In the genomic region with DNA sequence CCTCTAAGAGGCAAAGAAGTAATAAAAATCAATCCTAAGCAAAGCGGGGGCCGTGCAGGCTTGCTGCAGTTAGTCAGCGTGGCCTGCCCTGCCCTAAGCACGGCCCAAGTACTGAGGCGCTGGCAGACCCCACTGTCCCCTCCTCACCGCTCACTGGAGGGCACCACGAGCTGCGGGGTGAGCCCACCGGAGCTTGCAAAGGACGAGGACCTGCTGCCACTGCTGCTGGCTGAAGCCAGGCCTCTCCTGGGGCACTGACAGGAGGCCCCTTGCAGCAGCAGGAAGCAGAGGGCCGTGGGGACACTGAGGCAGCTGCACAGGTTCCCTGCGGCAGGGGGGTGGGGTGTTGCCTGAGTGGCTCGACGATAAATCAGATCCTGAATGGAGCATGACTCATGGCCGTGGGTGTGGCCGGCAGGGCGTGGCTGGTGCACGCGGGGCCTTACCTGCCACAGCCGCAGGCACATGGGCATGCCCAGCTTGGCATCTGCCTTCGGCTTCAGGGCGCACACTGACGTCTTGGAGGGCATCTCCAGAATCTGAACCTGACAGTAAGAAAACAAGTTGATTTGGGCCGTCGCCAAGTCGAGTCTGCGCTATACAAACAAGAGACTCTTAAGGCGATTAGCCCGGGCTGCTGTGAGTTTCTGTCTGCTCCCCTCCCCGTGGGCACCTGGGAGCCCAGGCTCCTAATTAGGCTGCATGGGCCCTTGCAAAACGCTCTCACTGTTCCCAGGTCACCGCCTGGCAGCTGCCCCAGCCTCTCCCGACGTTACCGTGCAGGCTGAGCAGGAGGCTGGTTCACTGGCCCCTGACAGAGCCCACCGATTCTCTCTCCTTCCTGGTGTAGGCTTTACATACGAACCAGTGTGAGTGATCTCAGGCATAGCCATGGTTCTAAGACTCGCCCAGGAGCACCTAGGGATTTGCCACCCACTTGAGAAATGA, we compare ENCODE assay signal across 9 cellular contexts. TPM values are rescaled to one million over a fixed set of nuclear protein-coding genes. Genes with fewer than 3 reads are reported as not detected.
DNase-seq lines count a peak whose midpoint lies in the region; ATAC-seq, FAIRE-seq and TF ChIP-seq lines count a peak whose summit lies in the region.
"Had no signal": no experiment of that assay in that cellular context is flagged by ENCODE, and none has a peak within 500 bp of the region (broad histone marks: within the 10 kb centered on the region; RNA-seq: fewer than 3 reads in every experiment).

No MANE protein-coding gene starts in this region.

- H3K79me2 ChIP-seq in HepG2 (ENCODE audit: insufficient read depth, low read length) = no peaks in the 10 kb centered on the region

- no peak overlapping the region for H3K9ac ChIP-seq in HepG2 (ENCODE audit: insufficient read depth, low read depth, low read length)

- no peak overlapping the region for H3K4me2 ChIP-seq in HepG2 (ENCODE audit: low read depth, low read length)

- DNase-seq in right lobe of liver (peak; percentile 14 to 54 (median 46)), HepG2 (ENCODE audit: low spot score) (no peak), RPMI7951 (ENCODE audit: low read depth) (peak; percentile 17), islet precursor cell (peak; percentile 48), NK-92 (lab: John Stamatoyannopoulos, UW; ENCODE audit: unreplicated experiment) (no peak), GM12891 (ENCODE audit: insufficient read length, low spot score) (no peak), testis (no peak), RKO (ENCODE audit: low spot score) (no peak)
- DNase-seq: NCI-H446 treated with DMSO at 0.1 percent for 48 hours had no signal

- TF ChIP-seq CTCF in right lobe of liver (IDR thresholded peaks at IDR 0.05) (no peak), HepG2 (CRISPR knock-in tag; IDR thresholded peaks at IDR 0.05) (no peak), testis (IDR thresholded peaks at IDR 0.05) (no peak)

- H3K4me1 ChIP-seq in right lobe of liver = peaks cover 0 to 5% (median 0%) of the 10 kb centered on the region in 4 donors
- no peaks in the 10 kb centered on the region for H3K4me1 ChIP-seq in HepG2 (ENCODE audit: insufficient read depth, low read length)
- peaks cover 17% of the 10 kb centered on the region for H3K4me1 ChIP-seq in testis

- H3K27me3 ChIP-seq in right lobe of liver = no peaks in the 10 kb centered on the region
- no peaks in the 10 kb centered on the region for H3K27me3 ChIP-seq in HepG2 (ENCODE audit: control insufficient read depth in 1 of 2, insufficient read depth in 2 of 2, low read length in 2 of 2)
- no peaks in the 10 kb centered on the region for H3K27me3 ChIP-seq in testis

- no peak for ATAC-seq in right lobe of liver
- ATAC-seq in HepG2 = no peak

- H3K36me3 ChIP-seq in right lobe of liver (no peaks in the 10 kb centered on the region), HepG2 (replicated peaks in 1 of 2; ENCODE audit: control insufficient read depth in 1 of 2, insufficient read depth in 2 of 2, low read length in 2 of 2) (no peaks in the 10 kb centered on the region), testis (ENCODE audit: low read depth, missing control alignments) (no peaks in the 10 kb centered on the region)

- no peak for TF ChIP-seq EP300 in HepG2 (IDR thresholded peaks at IDR 0.05; ENCODE audit: low read depth in 2 of 2, low read length in 2 of 2)
- no peak for TF ChIP-seq EP300 in HepG2 (CRISPR knock-in tag; IDR thresholded peaks at IDR 0.05; ENCODE audit: borderline replicate concordance)

- H2AFZ ChIP-seq in HepG2 (ENCODE audit: low read length) = no peak overlapping the region

- CTCF ChIA-PET in HepG2 (lab: Yijun Ruan, JAX; ENCODE audit: low intra/inter-chr PET ratio, low total read pairs) = no interaction called here

- H3K27ac ChIP-seq in right lobe of liver = no peak overlapping the region
- no peak overlapping the region for H3K27ac ChIP-seq in HepG2 (ENCODE audit: extremely low read length, insufficient read depth, low read length)
- no peak overlapping the region for H3K27ac ChIP-seq in testis

- no peak for TF ChIP-seq RAD21 in HepG2 (CRISPR knock-in tag; IDR thresholded peaks at IDR 0.05)

- no peak overlapping the region for H3K4me3 ChIP-seq in right lobe of liver
- no peak overlapping the region for H3K4me3 ChIP-seq in HepG2 (replicated peaks in 1 of 3; ENCODE audit: insufficient read depth in 1 of 3, low read depth in 2 of 3, low read length in 3 of 3)
- H3K4me3 ChIP-seq in testis = no peak overlapping the region

- POLR2A ChIA-PET in HepG2 (lab: Yijun Ruan, JAX) = no interaction called here

- no peak for FAIRE-seq in HepG2 (lab: Jason Lieb, UNC)
- FAIRE-seq in GM12891 (lab: Jason Lieb, UNC) = no peak

- in situ Hi-C loops in HepG2 (cut with HindIII; ENCODE audit: extremely low pct_ligation_motif_present, low pct_unique_long_range_greater_than_20kb) = no loop called here

- H4K20me1 ChIP-seq in HepG2 (ENCODE audit: insufficient read depth, low read length) = no peaks in the 10 kb centered on the region

- H3K9me3 ChIP-seq in right lobe of liver = no peaks in the 10 kb centered on the region
- H3K9me3 ChIP-seq in HepG2 (ENCODE audit: low read length) = no peaks in the 10 kb centered on the region
- H3K9me3 ChIP-seq in testis = no peaks in the 10 kb centered on the region

- WGBS in right lobe of liver (ENCODE audit: insufficient coverage, low coverage, low lambda C conversion rate, missing lambda C conversion rate) = 93% methylated on average over 7 of the region's 38 CpGs
- 88% methylated on average over 22 of the region's 38 CpGs for WGBS in HepG2 (ENCODE audit: low lambda C conversion rate)
- WGBS in testis, 2 donors = 82 to 90% methylated on average over 14 to 36 of the region's 38 CpGs

- BruUV-seq in HepG2 (replicated peaks; lab: Mats Ljungman, UMichigan) = no TSS peak

- intact Hi-C loops in right lobe of liver (cut with DNase I) = no loop called here
- intact Hi-C loops in HepG2 (cut with micrococcal nuclease; ENCODE audit: unreplicated experiment) = no loop called here
- intact Hi-C loops in testis (cut with DNase I; ENCODE audit: low total_unique reads) = no loop called here

- TF ChIP-seq POLR2A in right lobe of liver (IDR thresholded peaks at IDR 0.05) (no peak), HepG2 (IDR thresholded peaks at IDR 0.05; ENCODE audit: insufficient read depth in 1 of 2, low read depth in 2 of 2, low read length in 2 of 2) (no peak), GM12891 (IDR thresholded peaks at IDR 0.05; ENCODE audit: low read depth, low read length) (no peak), testis (IDR thresholded peaks at IDR 0.05) (no peak)

RNA-seq across cellular contexts. Expression of a gene that starts 45.9 kb away (rescaled TPM):
- total RNA-seq in right lobe of liver = under 1 TPM in 4 of 6 experiments, not detected in 2; 0.24 to 0.37 (median 0.30) TPM
- total RNA-seq in HepG2 (2016; rRNA removed; fragmentation: Illumina TruSeq; extraction: Trizol) = not detected in 2 replicates
- not detected in 2 replicates for total RNA-seq in HepG2 (2016; cell fraction: cytosol; rRNA removed; fragmentation: Illumina TruSeq; extraction: Trizol; ENCODE audit: low read depth)
- total RNA-seq in HepG2 (2016; cell fraction: insoluble cytoplasmic fraction; rRNA removed; fragmentation: Illumina TruSeq; extraction: Trizol) = not detected in 2 replicates
- not detected in 2 replicates for total RNA-seq in HepG2 (2016; cell fraction: membrane; rRNA removed; fragmentation: Illumina TruSeq; extraction: Trizol)
- not detected in 2 replicates for total RNA-seq in HepG2 (2016; cell fraction: nucleus; rRNA removed; fragmentation: Illumina TruSeq; extraction: Trizol)
- not detected in 2 replicates for polyA plus RNA-seq in HepG2 (2011; rRNA removed)
- polyA plus RNA-seq in HepG2 (2011; cell fraction: cytosol; rRNA removed) = 0.03 TPM in 1 of 2 replicates, not detected in the other
- 0.23 TPM in 1 of 2 replicates, not detected in the other for polyA plus RNA-seq in HepG2 (2011; cell fraction: nucleus; rRNA removed)
- polyA plus RNA-seq in HepG2 (2012) = not detected in 2 replicates
- not detected in 2 replicates for polyA plus RNA-seq in HepG2 (2016; cell fraction: cytosol; fragmentation: Illumina TruSeq; extraction: Trizol; ENCODE audit: low read depth)
- polyA plus RNA-seq in HepG2 (2016; cell fraction: insoluble cytoplasmic fraction; fragmentation: Illumina TruSeq; extraction: Trizol; ENCODE audit: low read depth) = not detected in 2 replicates
- 0.08 TPM in 1 of 2 replicates, not detected in the other for polyA plus RNA-seq in HepG2 (2016; cell fraction: membrane; fragmentation: Illumina TruSeq; extraction: Trizol; ENCODE audit: low read depth)
- polyA plus RNA-seq in HepG2 (2016; cell fraction: nucleus; fragmentation: Illumina TruSeq; extraction: Trizol; ENCODE audit: insufficient read depth, low read depth) = not detected in 2 replicates
- not detected in 2 replicates for polyA minus RNA-seq in HepG2 (2011; rRNA and poly(A)+ RNA removed; ENCODE audit: low replicate concordance)
- not detected in 2 replicates for polyA minus RNA-seq in HepG2 (2011; cell fraction: cytosol; rRNA and poly(A)+ RNA removed)
- not detected in 2 replicates for polyA minus RNA-seq in HepG2 (2011; cell fraction: nucleus; rRNA and poly(A)+ RNA removed)
- total RNA-seq in RPMI7951 (2014; rRNA removed; shearing (Covaris generic)) = not detected in 2 replicates
- polyA plus RNA-seq in GM12891 (2012; ENCODE audit: low read depth, missing spikeins) = not detected
- 10 to 100 TPM; 23.3 to 43.4 TPM for total RNA-seq in testis
- polyA plus RNA-seq in testis (ENCODE audit: insufficient read depth, low read depth, low replicate concordance) = 18.1 TPM

RNA-seq across cellular contexts. Expression of a gene that starts 48.2 kb away (rescaled TPM):
- total RNA-seq in right lobe of liver (1 to 10 TPM; 1.4 to 3.2 (median 2.7) TPM), HepG2 (2016; rRNA removed; fragmentation: Illumina TruSeq; extraction: Trizol) (7.4 and 7.7 TPM in 2 replicates), testis (1 to 10 TPM; 5.5 to 6.9 TPM)
- 2.1 and 3.2 TPM in 2 replicates for total RNA-seq in HepG2 (2016; cell fraction: cytosol; rRNA removed; fragmentation: Illumina TruSeq; extraction: Trizol; ENCODE audit: low read depth)
- total RNA-seq in HepG2 (2016; cell fraction: insoluble cytoplasmic fraction; rRNA removed; fragmentation: Illumina TruSeq; extraction: Trizol) = 7.8 and 8.7 TPM in 2 replicates
- 4.1 and 4.4 TPM in 2 replicates for total RNA-seq in HepG2 (2016; cell fraction: membrane; rRNA removed; fragmentation: Illumina TruSeq; extraction: Trizol)
- 4.8 and 5.3 TPM in 2 replicates for total RNA-seq in HepG2 (2016; cell fraction: nucleus; rRNA removed; fragmentation: Illumina TruSeq; extraction: Trizol)
- polyA plus RNA-seq in HepG2 (2011; rRNA removed) (2.1 and 2.5 TPM in 2 replicates), testis (ENCODE audit: insufficient read depth, low read depth, low replicate concordance) (6.0 TPM)
- 1.7 and 3.9 TPM in 2 replicates for polyA plus RNA-seq in HepG2 (2011; cell fraction: cytosol; rRNA removed)
- 4.7 and 6.8 TPM in 2 replicates for polyA plus RNA-seq in HepG2 (2011; cell fraction: nucleus; rRNA removed)
- polyA plus RNA-seq in HepG2 (2012) = 2.4 and 4.1 TPM in 2 replicates
- polyA plus RNA-seq in HepG2 (2016; cell fraction: cytosol; fragmentation: Illumina TruSeq; extraction: Trizol; ENCODE audit: low read depth) = 1.7 and 2.3 TPM in 2 replicates
- polyA plus RNA-seq in HepG2 (2016; cell fraction: insoluble cytoplasmic fraction; fragmentation: Illumina TruSeq; extraction: Trizol; ENCODE audit: low read depth) = 5.9 and 6.5 TPM in 2 replicates
- 2.8 and 3.1 TPM in 2 replicates for polyA plus RNA-seq in HepG2 (2016; cell fraction: membrane; fragmentation: Illumina TruSeq; extraction: Trizol; ENCODE audit: low read depth)
- polyA plus RNA-seq in HepG2 (2016; cell fraction: nucleus; fragmentation: Illumina TruSeq; extraction: Trizol; ENCODE audit: insufficient read depth, low read depth) = 4.2 and 7.0 TPM in 2 replicates
- 2.4 and 4.9 TPM in 2 replicates for polyA minus RNA-seq in HepG2 (2011; rRNA and poly(A)+ RNA removed; ENCODE audit: low replicate concordance)
- 1.7 and 2.4 TPM in 2 replicates for polyA minus RNA-seq in HepG2 (2011; cell fraction: cytosol; rRNA and poly(A)+ RNA removed)
- 0.75 and 1.8 TPM in 2 replicates for polyA minus RNA-seq in HepG2 (2011; cell fraction: nucleus; rRNA and poly(A)+ RNA removed)
- total RNA-seq in RPMI7951 (2014; rRNA removed; shearing (Covaris generic)) = 11.9 and 12.4 TPM in 2 replicates
- polyA plus RNA-seq in GM12891 (2012; ENCODE audit: low read depth, missing spikeins) = 3.5 TPM

RNA-seq across cellular contexts. Expression of a gene that starts 48.2 kb away (rescaled TPM):
- total RNA-seq in right lobe of liver (1 to 10 TPM; 6.4 to 9.1 (median 6.6) TPM), HepG2 (2016; rRNA removed; fragmentation: Illumina TruSeq; extraction: Trizol) (14.1 and 17.6 TPM in 2 replicates), testis (10 to 100 TPM; 11.0 to 14.7 TPM)
- 2.4 and 2.6 TPM in 2 replicates for total RNA-seq in HepG2 (2016; cell fraction: cytosol; rRNA removed; fragmentation: Illumina TruSeq; extraction: Trizol; ENCODE audit: low read depth)
- 10.3 and 13.8 TPM in 2 replicates for total RNA-seq in HepG2 (2016; cell fraction: insoluble cytoplasmic fraction; rRNA removed; fragmentation: Illumina TruSeq; extraction: Trizol)
- 6.4 and 6.7 TPM in 2 replicates for total RNA-seq in HepG2 (2016; cell fraction: membrane; rRNA removed; fragmentation: Illumina TruSeq; extraction: Trizol)
- 15.1 and 15.3 TPM in 2 replicates for total RNA-seq in HepG2 (2016; cell fraction: nucleus; rRNA removed; fragmentation: Illumina TruSeq; extraction: Trizol)
- polyA plus RNA-seq in HepG2 (2011; rRNA removed) (15.8 and 18.2 TPM in 2 replicates), testis (ENCODE audit: insufficient read depth, low read depth, low replicate concordance) (10.9 TPM)
- polyA plus RNA-seq in HepG2 (2011; cell fraction: cytosol; rRNA removed) = 8.3 and 9.5 TPM in 2 replicates
- 47.3 and 53.1 TPM in 2 replicates for polyA plus RNA-seq in HepG2 (2011; cell fraction: nucleus; rRNA removed)
- polyA plus RNA-seq in HepG2 (2012) = 11.3 and 11.9 TPM in 2 replicates
- polyA plus RNA-seq in HepG2 (2016; cell fraction: cytosol; fragmentation: Illumina TruSeq; extraction: Trizol; ENCODE audit: low read depth) = 1.3 and 1.5 TPM in 2 replicates
- polyA plus RNA-seq in HepG2 (2016; cell fraction: insoluble cytoplasmic fraction; fragmentation: Illumina TruSeq; extraction: Trizol; ENCODE audit: low read depth) = 8.2 and 12.3 TPM in 2 replicates
- polyA plus RNA-seq in HepG2 (2016; cell fraction: membrane; fragmentation: Illumina TruSeq; extraction: Trizol; ENCODE audit: low read depth) = 2.5 and 3.1 TPM in 2 replicates
- 23.5 and 25.4 TPM in 2 replicates for polyA plus RNA-seq in HepG2 (2016; cell fraction: nucleus; fragmentation: Illumina TruSeq; extraction: Trizol; ENCODE audit: insufficient read depth, low read depth)
- polyA minus RNA-seq in HepG2 (2011; rRNA and poly(A)+ RNA removed; ENCODE audit: low replicate concordance) = 46.0 and 112 TPM in 2 replicates
- 8.4 and 10.0 TPM in 2 replicates for polyA minus RNA-seq in HepG2 (2011; cell fraction: cytosol; rRNA and poly(A)+ RNA removed)
- 21.9 and 23.7 TPM in 2 replicates for polyA minus RNA-seq in HepG2 (2011; cell fraction: nucleus; rRNA and poly(A)+ RNA removed)
- total RNA-seq in RPMI7951 (2014; rRNA removed; shearing (Covaris generic)) = 5.0 and 8.5 TPM in 2 replicates
- polyA plus RNA-seq in GM12891 (2012; ENCODE audit: low read depth, missing spikeins) = 5.7 TPM

Comparison
In these comparisons a context has a peak if more than half of its experiments do, and no peak if none do; other contexts are left out.
1. DNase-seq: peak in right lobe of liver (3 of 3), RPMI7951 (single experiment) and islet precursor cell (single experiment); none in HepG2 (single experiment), NK-92 (single experiment), GM12891 (single experiment), testis (single experiment) and RKO (single experiment).
2. RNA of a gene that starts 45.9 kb away (total RNA-seq): 23.3 to 43.4 TPM in testis; 0.24 to 0.37 TPM in right lobe of liver, not detected in HepG2 and not detected in RPMI7951; every median in the first group is over 10 times any median in the second.